In genomic region chr12:132719141-132719953, GRCh38 we compare ENCODE assay signal across 2 cellular contexts.
TF ChIP-seq lines count a peak whose summit lies in the region.

No MANE protein-coding gene starts in this region.

TF ChIP-seq in GM23338, 12 proteins besides CTCF, POLR2A, EP300 and RAD21 (continued from another document):
- no peak for TF ChIP-seq POLR2AphosphoS5 (IDR thresholded peaks at IDR 0.05; ENCODE audit: low read depth)
- TF ChIP-seq REST (IDR thresholded peaks at IDR 0.05; ENCODE audit: unreplicated experiment): no peak
- no peak for TF ChIP-seq ZNF462 (CRISPR knock-in tag; IDR thresholded peaks at IDR 0.05)

TF ChIP-seq in WTC11, 78 proteins besides CTCF, POLR2A, EP300 and RAD21 (continued from another document):
- TF ChIP-seq ATF6 (CRISPR knock-in tag; IDR thresholded peaks at IDR 0.05): no peak
- no peak for TF ChIP-seq EMX1 (CRISPR knock-in tag; IDR thresholded peaks at IDR 0.05)
- TF ChIP-seq NR1H2 (CRISPR knock-in tag; IDR thresholded peaks at IDR 0.05): no peak
- no peak for TF ChIP-seq NR2C2 (CRISPR knock-in tag; IDR thresholded peaks at IDR 0.05)
